ENCODE assay signal across 20 cellular contexts in the genomic region with DNA sequence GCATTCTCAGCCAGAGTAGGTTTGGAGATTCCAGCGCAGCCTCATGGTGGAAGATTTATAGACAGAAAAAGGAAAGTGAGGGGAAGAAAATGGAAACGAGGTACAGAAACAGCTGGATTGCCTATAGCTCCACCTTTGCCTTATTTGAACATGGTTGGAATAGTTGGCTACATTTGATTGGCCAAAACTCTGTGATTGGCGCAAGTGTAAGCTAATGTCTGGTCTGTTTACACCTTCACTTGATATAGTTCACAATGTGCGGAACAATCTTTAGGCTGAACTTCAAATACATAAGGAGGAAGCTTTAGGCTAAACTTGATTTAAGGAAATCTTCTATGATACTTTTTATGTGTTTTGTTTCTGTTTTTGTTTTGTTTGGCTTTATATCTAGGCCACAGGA.
DNase-seq lines count a peak whose midpoint lies in the region; ATAC-seq, FAIRE-seq and TF ChIP-seq lines count a peak whose summit lies in the region.
"Had no signal": no experiment of that assay in that cellular context is flagged by ENCODE, and none has a peak within 500 bp of the region (broad histone marks: within the 10 kb centered on the region; RNA-seq: fewer than 3 reads in every experiment).

No MANE protein-coding gene starts in this region.

- no peak overlapping the region for H3K4me3 ChIP-seq in Jurkat, Clone E6-1 (ENCODE audit: low read length)
- no peak overlapping the region for H3K4me3 ChIP-seq in GM12878
- H3K4me3 ChIP-seq: A549; BLaER1 treated with 17β-estradiol and CSF1 and Interleukin-3, amounts not matched to agents 10 nM and 100 nM; GM23248; HAP-1 had no signal

- H3K79me2 ChIP-seq in GM12878 (ENCODE audit: control insufficient read depth, insufficient read depth, low read length): no peaks in the 10 kb centered on the region

- SMC1A ChIA-PET in GM12878 (lab: Charles Lee; ENCODE audit: uncharacterized antibody, unreplicated experiment): interaction anchor here (1.8 kb wide), 1 partner anchor 10 kb away, joined by 4 read pairs; no protein-coding TSS in a partner anchor

- BruUV-seq in GM12878 (replicated peaks; lab: Mats Ljungman, UMichigan): no TSS peak

- no peak for TF ChIP-seq RAD21 in GM12878 (IDR thresholded peaks at IDR 0.05; ENCODE audit: insufficient read depth, low read depth, low read length)

- in situ Hi-C loops in GM12878 (cut with MboI): no loop called here

- TF ChIP-seq EP300 in GM12878 (IDR thresholded peaks at IDR 0.05; ENCODE audit: borderline replicate concordance in 1 of 2, control insufficient read depth in 1 of 2, low read depth in 2 of 2, low read length in 2 of 2): no peak

- H4K20me1 ChIP-seq in GM12878 (ENCODE audit: control insufficient read depth, insufficient read depth): no peaks in the 10 kb centered on the region
- H4K20me1 ChIP-seq: BLaER1 treated with 17β-estradiol and CSF1 and Interleukin-3, amounts not matched to agents 10 nM and 100 nM had no signal

- TF ChIP-seq CTCF in GM12878 (IDR thresholded peaks at IDR 0.05 in 2 of 3, conservative IDR thresholded peaks at IDR 0.05 in 1 of 3; ENCODE audit: control insufficient read depth in 2 of 3, extremely low read depth in 1 of 3, insufficient read depth in 1 of 3, low read depth in 3 of 3, low read length in 3 of 3): no peak

- H3K9ac ChIP-seq in GM12878 (ENCODE audit: control insufficient read depth, insufficient read depth, low read length): no peak overlapping the region
- H3K9ac ChIP-seq: BLaER1 treated with 17β-estradiol and CSF1 and Interleukin-3, amounts not matched to agents 10 nM and 100 nM; GM23248 had no signal

- POLR2A ChIA-PET in HEK293T (lab: Yijun Ruan, JAX): no interaction called here
- POLR2A ChIA-PET in GM12878 (lab: Charles Lee): no interaction called here

- no peak overlapping the region for H2AFZ ChIP-seq in GM12878 (ENCODE audit: control insufficient read depth, low read depth, low read length)
- H2AFZ ChIP-seq: GM23248 had no signal

- H3K4me1 ChIP-seq in GM12878 (ENCODE audit: control insufficient read depth, insufficient read depth, low read length): no peaks in the 10 kb centered on the region
- H3K4me1 ChIP-seq: A549; BE2C; BLaER1 treated with 17β-estradiol and CSF1 and Interleukin-3, amounts not matched to agents 10 nM and 100 nM; Caco-2; HAP-1 had no signal

- H3K27ac ChIP-seq in GM12878 (ENCODE audit: control insufficient read depth, insufficient read depth): no peak overlapping the region
- H3K27ac ChIP-seq: A549; BLaER1 treated with 17β-estradiol and CSF1 and Interleukin-3, amounts not matched to agents 10 nM and 100 nM; GM23248 had no signal

- no peaks in the 10 kb centered on the region for H3K27me3 ChIP-seq in GM12878 (replicated peaks in 1 of 2; ENCODE audit: control insufficient read depth in 2 of 2, insufficient read depth in 2 of 2, low read length in 1 of 2)
- H3K27me3 ChIP-seq: BE2C; BLaER1 treated with 17β-estradiol and CSF1 and Interleukin-3, amounts not matched to agents 10 nM and 100 nM had no signal

- RAD21 ChIA-PET in GM12878 (lab: Charles Lee; ENCODE audit: unreplicated experiment): no interaction called here

- CTCF ChIA-PET in HEK293T (lab: Yijun Ruan, JAX) (no interaction called here), GM12878 (lab: Yijun Ruan, JAX) (no interaction called here)

- no peaks in the 10 kb centered on the region for H3K9me3 ChIP-seq in GM12878 (replicated peaks; ENCODE audit: control insufficient read depth, insufficient read depth, low read length)
- H3K9me3 ChIP-seq: A549; BE2C; BLaER1 treated with 17β-estradiol and CSF1 and Interleukin-3, amounts not matched to agents 10 nM and 100 nM; Caco-2; HAP-1 had no signal

- H3K36me3 ChIP-seq in GM12878 (ENCODE audit: control insufficient read depth in 2 of 2, insufficient read depth in 2 of 2, low read length in 1 of 2): no peaks in the 10 kb centered on the region
- H3K36me3 ChIP-seq: BE2C; BLaER1 treated with 17β-estradiol and CSF1 and Interleukin-3, amounts not matched to agents 10 nM and 100 nM; HAP-1 had no signal

- DNase-seq in HEK293T (ENCODE audit: extremely low spot score) (no peak), GM12878 (ENCODE audit: low read depth, low spot score) (no peak), GM19239 (ENCODE audit: insufficient read length, low spot score) (no peak)
- peak; percentile 17 for DNase-seq in Jurkat, Clone E6-1 (ENCODE audit: low read depth, low spot score)
- DNase-seq: 8988T; ACHN; AML-193; BE2C; Caco-2; CD4-positive, alpha-beta memory T cell; DMS153; DND-41; GM23248 had no signal

- 68% methylated on average over 4 of the region's 4 CpGs for WGBS in GM12878 (ENCODE audit: insufficient coverage, insufficient replicate concordance, low lambda C conversion rate, missing lambda C conversion rate)

- TF ChIP-seq POLR2A in GM12878 (IDR thresholded peaks at IDR 0.05; ENCODE audit: low read depth, low read length) (no peak), GM18505 (IDR thresholded peaks at IDR 0.05; ENCODE audit: borderline replicate concordance, extremely low read depth, insufficient read depth, insufficient read length) (no peak)

- no peak for FAIRE-seq in GM12878 (lab: Jason Lieb, UNC)
- no peak for FAIRE-seq in GM19239 (lab: Jason Lieb, UNC)
- FAIRE-seq: A549, G401.6, GM18507 had no signal

- no peak for ATAC-seq in GM12878
- no peak for ATAC-seq in GM18907 (IDR thresholded peaks at IDR 0.05; ENCODE audit: unreplicated experiment)
- ATAC-seq in GM18505 (IDR thresholded peaks at IDR 0.05; ENCODE audit: unreplicated experiment): no peak
- ATAC-seq: A549 had no signal

- H3K4me2 ChIP-seq in GM12878 (ENCODE audit: control insufficient read depth, insufficient read depth): no peak overlapping the region
- H3K4me2 ChIP-seq: A549; BLaER1 treated with 17β-estradiol and CSF1 and Interleukin-3, amounts not matched to agents 10 nM and 100 nM had no signal

- intact Hi-C loops in GM12878 (cut with micrococcal nuclease; ENCODE audit: unreplicated experiment): no loop called here

TF ChIP-seq in HEK293T, 16 proteins besides CTCF, POLR2A, EP300 and RAD21:
- TF ChIP-seq PKNOX1 (IDR thresholded peaks at IDR 0.05) (peak; percentile 90), FOXM1 (IDR thresholded peaks at IDR 0.05; ENCODE audit: borderline replicate concordance) (no peak)

TF ChIP-seq in GM12878, 131 proteins besides CTCF, POLR2A, EP300 and RAD21:
- TF ChIP-seq ZBTB40 (IDR thresholded peaks at IDR 0.05; ENCODE audit: borderline replicate concordance): no peak
- peak; percentile 39 for TF ChIP-seq PKNOX1 (IDR thresholded peaks at IDR 0.05)
